13 cellular contexts compared by ENCODE assay signal in the genomic region with DNA sequence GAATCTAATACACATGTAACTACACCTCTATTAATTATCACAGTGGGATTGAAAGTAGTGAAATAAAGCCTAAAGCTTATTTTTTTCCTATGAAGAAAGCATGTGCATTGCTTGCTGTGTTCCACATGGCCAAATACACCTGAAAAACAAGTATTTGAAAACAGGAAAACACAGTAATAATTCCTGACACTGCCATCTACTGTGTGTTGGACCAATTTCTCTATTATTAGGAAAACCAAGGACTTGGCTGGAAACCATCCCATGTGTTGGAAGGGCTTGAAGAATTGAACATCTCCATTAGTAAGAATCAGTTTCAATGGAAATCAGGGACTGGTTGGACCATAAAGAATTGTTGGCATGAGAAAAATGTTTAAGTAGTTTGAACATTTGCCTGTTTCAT.
"Had no signal": no experiment of that assay in that cellular context is flagged by ENCODE, and none has a peak within 500 bp of the region (broad histone marks: within the 10 kb centered on the region; RNA-seq: fewer than 3 reads in every experiment).

No MANE protein-coding gene starts in this region.

- H3K4me3 ChIP-seq: spleen had no signal

- DNase-seq: activated CD4-positive, alpha-beta T cell treated with anti-CD3 and anti-CD28 coated beads, Interleukin-2, amount 10 ng/mL, durations not matched to agents 7 days and 5 days; activated CD4-positive, CD25-positive, alpha-beta regulatory T cell; activated effector memory CD4-positive, alpha-beta T cell treated with Interleukin-2 at 50 U/mL for 16 hours; dermis blood vessel endothelial cell; left colon; mammary epithelial cell; naive thymus-derived CD4-positive, alpha-beta T cell; posterior cingulate gyrus; right cardiac atrium; spleen; stimulated activated CD4-positive, alpha-beta T cell treated with anti-CD3 and anti-CD28 coated beads, Interleukin-2, amount 100 ng/mL, for 24 hours; stimulated activated naive CD4-positive, alpha-beta T cell; substantia nigra had no signal

- H3K27me3 ChIP-seq: spleen had no signal

- ATAC-seq: left colon; naive thymus-derived CD4-positive, alpha-beta T cell; right cardiac atrium had no signal

- H3K4me1 ChIP-seq: spleen had no signal

- H3K27ac ChIP-seq: spleen had no signal
